In genomic region chr2:39902103-39902502, GRCh38 we compare ENCODE assay signal across 12 cellular contexts.
DNase-seq lines count a peak whose midpoint lies in the region; ATAC-seq lines count a peak whose summit lies in the region.
"Had no signal": no experiment of that assay in that cellular context is flagged by ENCODE, and none has a peak within 500 bp of the region (broad histone marks: within the 10 kb centered on the region; RNA-seq: fewer than 3 reads in every experiment).

No MANE protein-coding gene starts in this region.

- no peak for ATAC-seq in GM19463 (IDR thresholded peaks at IDR 0.05; ENCODE audit: unreplicated experiment)
- ATAC-seq: left colon, WTC11 had no signal

- H3K27ac ChIP-seq in caudate nucleus (ENCODE audit: low read depth, low read length): peak overlapping the region; percentile 82
- H3K27ac ChIP-seq in effector memory CD4-positive, alpha-beta T cell (ENCODE audit: insufficient read depth, low read length, poor library complexity, severe bottlenecking): no peak overlapping the region

- H3K4me3 ChIP-seq in effector memory CD4-positive, alpha-beta T cell (ENCODE audit: insufficient read depth, low read depth, low read length, poor library complexity, severe bottlenecking): no peak overlapping the region

- H3K4me1 ChIP-seq in effector memory CD4-positive, alpha-beta T cell (ENCODE audit: control insufficient read depth, insufficient read depth, low read length, poor library complexity, severe bottlenecking): no peaks in the 10 kb centered on the region

- no peaks in the 10 kb centered on the region for H3K36me3 ChIP-seq in effector memory CD4-positive, alpha-beta T cell (ENCODE audit: control insufficient read depth, insufficient read depth, low read length)

- DNase-seq in AG20443 (ENCODE audit: low spot score) (peak; percentile 40), HT1080 (ENCODE audit: low read depth) (peak; percentile 56), caudate nucleus (lab: John Stamatoyannopoulos, UW) (peak in 3 of 61 donors; percentile 35 to 56 (median 37)), kidney tubule cell (ENCODE audit: low spot score) (peak; percentile 82), GOT3 (lab: John Stamatoyannopoulos, UW) (no peak), retina (no peak)
- DNase-seq in effector memory CD4-positive, alpha-beta T cell: no peak
- DNase-seq: activated CD8-positive, alpha-beta memory T cell treated with anti-CD3 and anti-CD28 coated beads, Interleukin-2, amount 50 U/mL, for 4 hours; left colon; NCI-H1092 treated with DMSO at 0.1 percent for 48 hours had no signal

- no peaks in the 10 kb centered on the region for H3K9me3 ChIP-seq in effector memory CD4-positive, alpha-beta T cell (ENCODE audit: control insufficient read depth, low read length)

- no peaks in the 10 kb centered on the region for H3K27me3 ChIP-seq in effector memory CD4-positive, alpha-beta T cell (replicated peaks; ENCODE audit: control insufficient read depth, insufficient read depth, low read length, poor library complexity, severe bottlenecking)

Comparison
In these comparisons a context has a peak if more than half of its experiments do, and no peak if none do; other contexts are left out.
1. DNase-seq: peak in AG20443 (single experiment), HT1080 (single experiment) and kidney tubule cell (single experiment); none in GOT3 (single experiment), retina (single experiment) and effector memory CD4-positive, alpha-beta T cell (0 of 3).